ENCODE assay signal across 8 cellular contexts in genomic region chr5:138410996-138411640, GRCh38. TPM values are rescaled to one million over a fixed set of nuclear protein-coding genes. Genes with fewer than 3 reads are reported as not detected.
DNase-seq lines count a peak whose midpoint lies in the region; ATAC-seq, FAIRE-seq and TF ChIP-seq lines count a peak whose summit lies in the region.
"Not testable (repeated sequence)": the region's sequence is repeated elsewhere in the genome, so short reads cannot be mapped to it uniquely, and the experiment has no call there.

No MANE protein-coding gene starts in this region.

- not testable (repeated sequence) for H3K9me3 ChIP-seq in fibroblast of lung (ENCODE audit: control insufficient read depth, insufficient read depth, low read depth, low read length); HepG2 (ENCODE audit: low read length); sigmoid colon

- not testable (repeated sequence) for H3K27me3 Mint-ChIP-seq in T-helper 2 cell treated with Interferon-gamma antibody and Interleukin-4, amounts not matched to agents 5 μg/mL and 100 μg/mL, for 36 hours (ENCODE audit: low read depth); activated naive CD8-positive, alpha-beta T cell treated with anti-CD3 and anti-CD28 coated beads, Interleukin-2, amount 50 U/mL, for 24 hours

- POLR2A ChIA-PET in HepG2 (lab: Yijun Ruan, JAX): not testable (repeated sequence)

- WGBS in HepG2 (ENCODE audit: low lambda C conversion rate): 93% methylated on average over 14 of the region's 14 CpGs
- WGBS in sigmoid colon, 2 donors: 92 to 93% methylated on average over 13 of the region's 14 CpGs

- not testable (repeated sequence) for H3K27me3 ChIP-seq in fibroblast of lung (ENCODE audit: control insufficient read depth, insufficient read depth, low read length); HepG2 (ENCODE audit: control insufficient read depth in 1 of 2, insufficient read depth in 2 of 2, low read length in 2 of 2); sigmoid colon

- not testable (repeated sequence) for H3K4me1 ChIP-seq in fibroblast of lung (ENCODE audit: control insufficient read depth, extremely low read depth, insufficient read depth, low read length); HepG2 (ENCODE audit: insufficient read depth, low read length); sigmoid colon

- H3K4me3 Mint-ChIP-seq in T-helper 2 cell treated with Interferon-gamma antibody and Interleukin-4, amounts not matched to agents 5 μg/mL and 100 μg/mL, for 36 hours; activated naive CD8-positive, alpha-beta T cell treated with anti-CD3 and anti-CD28 coated beads, Interleukin-2, amount 50 U/mL, for 24 hours: not testable (repeated sequence)

- TF ChIP-seq CTCF in GM10266 (IDR thresholded peaks at IDR 0.05; ENCODE audit: control insufficient read depth, insufficient read depth, low read depth, missing control alignments) (peak; percentile 41), fibroblast of lung (conservative IDR thresholded peaks at IDR 0.05 in 1 of 2, IDR thresholded peaks at IDR 0.05 in 1 of 2; ENCODE audit: low read depth in 1 of 2, low read length in 2 of 2) (peak; percentile 47), HepG2 (CRISPR knock-in tag; IDR thresholded peaks at IDR 0.05) (peak; percentile 59), sigmoid colon (IDR thresholded peaks at IDR 0.05) (peak; percentile 16 to 43 (median 33))

- not testable (repeated sequence) for H3K9me3 Mint-ChIP-seq in T-helper 2 cell treated with Interferon-gamma antibody and Interleukin-4, amounts not matched to agents 5 μg/mL and 100 μg/mL, for 36 hours; activated naive CD8-positive, alpha-beta T cell treated with anti-CD3 and anti-CD28 coated beads, Interleukin-2, amount 50 U/mL, for 24 hours

- BruUV-seq in HepG2 (replicated peaks; lab: Mats Ljungman, UMichigan): not testable (repeated sequence)

- not testable (repeated sequence) for ATAC-seq in activated naive CD8-positive, alpha-beta T cell treated with anti-CD3 and anti-CD28 coated beads, Interleukin-2, amount 50 U/mL, for 24 hours; HepG2

- not testable (repeated sequence) for H3K4me2 ChIP-seq in fibroblast of lung (ENCODE audit: extremely low read depth, insufficient read depth, low read length); HepG2 (ENCODE audit: low read depth, low read length)

- H3K4me3 ChIP-seq in fibroblast of lung (replicated peaks in 1 of 4; ENCODE audit: control extremely low read depth in 1 of 4, insufficient read depth in 1 of 4, low read depth in 3 of 4, low read length in 4 of 4); HepG2 (replicated peaks in 1 of 3; ENCODE audit: insufficient read depth in 1 of 3, low read depth in 2 of 3, low read length in 3 of 3); sigmoid colon: not testable (repeated sequence)

- not testable (repeated sequence) for TF ChIP-seq POLR2A in HepG2 (IDR thresholded peaks at IDR 0.05; ENCODE audit: insufficient read depth in 1 of 2, low read depth in 2 of 2, low read length in 2 of 2); sigmoid colon (IDR thresholded peaks at IDR 0.05)

- in situ Hi-C loops in HepG2 (cut with HindIII; ENCODE audit: extremely low pct_ligation_motif_present, low pct_unique_long_range_greater_than_20kb): loop anchor here (25.0 kb wide), 1 partner anchor 224 kb away; the partner anchor contains the start of genes BRD8 and KIF20A

- not testable (repeated sequence) for H3K27ac Mint-ChIP-seq in T-helper 2 cell treated with Interferon-gamma antibody and Interleukin-4, amounts not matched to agents 5 μg/mL and 100 μg/mL, for 36 hours; activated naive CD8-positive, alpha-beta T cell treated with anti-CD3 and anti-CD28 coated beads, Interleukin-2, amount 50 U/mL, for 24 hours

- not testable (repeated sequence) for H3K4me1 Mint-ChIP-seq in T-helper 2 cell treated with Interferon-gamma antibody and Interleukin-4, amounts not matched to agents 5 μg/mL and 100 μg/mL, for 36 hours (ENCODE audit: low read depth); activated naive CD8-positive, alpha-beta T cell treated with anti-CD3 and anti-CD28 coated beads, Interleukin-2, amount 50 U/mL, for 24 hours

- not testable (repeated sequence) for FAIRE-seq in HepG2 (lab: Jason Lieb, UNC)

- intact Hi-C loops in HepG2 (cut with micrococcal nuclease; ENCODE audit: unreplicated experiment); sigmoid colon (cut with DNase I): not testable (repeated sequence)

- not testable (repeated sequence) for TF ChIP-seq RAD21 in HepG2 (CRISPR knock-in tag; IDR thresholded peaks at IDR 0.05)

- not testable (repeated sequence) for H3K79me2 ChIP-seq in fibroblast of lung (ENCODE audit: control insufficient read depth, insufficient read depth, low read length); HepG2 (ENCODE audit: insufficient read depth, low read length)

- CTCF ChIA-PET in HepG2 (lab: Yijun Ruan, JAX; ENCODE audit: low intra/inter-chr PET ratio, low total read pairs): interaction anchor here (0.8 kb wide), 1 partner anchor 58 kb away, joined by 3 read pairs; the partner anchor contains the start of gene KDM3B

- H4K20me1 ChIP-seq in fibroblast of lung (ENCODE audit: control insufficient read depth, extremely low read depth, insufficient read depth, low read length); HepG2 (ENCODE audit: insufficient read depth, low read length): not testable (repeated sequence)

- not testable (repeated sequence) for H3K27ac ChIP-seq in fibroblast of lung (ENCODE audit: insufficient read depth, low read length); HepG2 (ENCODE audit: extremely low read length, insufficient read depth, low read length); sigmoid colon

- DNase-seq in A172 (ENCODE audit: low spot score) (peak; percentile 59), NCI-H1105 treated with DMSO at 0.1 percent for 48 hours (lab: John Stamatoyannopoulos, UW) (peak; percentile 3), fibroblast of lung (ENCODE audit: low read depth in 2 of 2) (peak; percentile 27 to 28), HepG2 (ENCODE audit: low spot score) (peak; percentile 12)
- DNase-seq in GM10266 (ENCODE audit: extremely low spot score); sigmoid colon: not testable (repeated sequence)
- peak; percentile 9 for DNase-seq in T-helper 2 cell treated with Interferon-gamma antibody and Interleukin-4, amounts not matched to agents 5 μg/mL and 100 μg/mL, for 36 hours (ENCODE audit: low spot score)
- DNase-seq in activated naive CD8-positive, alpha-beta T cell treated with anti-CD3 and anti-CD28 coated beads, Interleukin-2, amount 50 U/mL, for 24 hours: peak; percentile 25

- not testable (repeated sequence) for H2AFZ ChIP-seq in fibroblast of lung (ENCODE audit: low read length); HepG2 (ENCODE audit: low read length)

- not testable (repeated sequence) for H3K36me3 ChIP-seq in fibroblast of lung (ENCODE audit: control insufficient read depth, insufficient read depth, low read length)
- H3K36me3 ChIP-seq in HepG2 (replicated peaks in 1 of 2; ENCODE audit: control insufficient read depth in 1 of 2, insufficient read depth in 2 of 2, low read length in 2 of 2) (peaks cover 8 to 29% of the 10 kb centered on the region in 2 experiments; a peak in 4 of 5 replicates), sigmoid colon (peaks cover 9 to 70% (median 22%) of the 10 kb centered on the region in 4 donors)

- not testable (repeated sequence) for TF ChIP-seq EP300 in HepG2 (IDR thresholded peaks at IDR 0.05; ENCODE audit: low read depth in 2 of 2, low read length in 2 of 2); HepG2 (CRISPR knock-in tag; IDR thresholded peaks at IDR 0.05; ENCODE audit: borderline replicate concordance); sigmoid colon (IDR thresholded peaks at IDR 0.05)

- H3K9ac ChIP-seq in fibroblast of lung (ENCODE audit: insufficient read depth, low read length); HepG2 (ENCODE audit: insufficient read depth, low read depth, low read length): not testable (repeated sequence)

- peaks cover 42% of the 10 kb centered on the region for H3K36me3 Mint-ChIP-seq in T-helper 2 cell treated with Interferon-gamma antibody and Interleukin-4, amounts not matched to agents 5 μg/mL and 100 μg/mL, for 36 hours (ENCODE audit: low read depth)
- peaks cover 24% of the 10 kb centered on the region for H3K36me3 Mint-ChIP-seq in activated naive CD8-positive, alpha-beta T cell treated with anti-CD3 and anti-CD28 coated beads, Interleukin-2, amount 50 U/mL, for 24 hours (ENCODE audit: low read depth)

RNA-seq across cellular contexts. Expression of gene REEP2, which starts 27.7 kb away (rescaled TPM):
- 37.7 and 43.5 TPM in 2 replicates for total RNA-seq in A172 (2014; rRNA removed; shearing (Covaris generic))
- total RNA-seq in fibroblast of lung (5.9 and 14.4 TPM in 2 replicates), HepG2 (2016; rRNA removed; fragmentation: Illumina TruSeq; extraction: Trizol) (3.8 and 5.3 TPM in 2 replicates), sigmoid colon (10 to 100 TPM in 3 of 4 donors, 1 to 10 TPM in 1; 7.7 to 24.6 (median 14.8) TPM)
- polyA plus RNA-seq in fibroblast of lung (6.1 and 17.7 TPM in 2 replicates), HepG2 (2011; rRNA removed) (7.8 and 9.2 TPM in 2 replicates), sigmoid colon (1 to 10 TPM in 2 of 3 donors, under 1 TPM in 1; 0.92 to 4.8 (median 3.7) TPM)
- 10.3 and 24.5 TPM in 2 replicates for polyA plus RNA-seq in fibroblast of lung (2012)
- 22.1 and 98.6 TPM in 2 replicates for polyA minus RNA-seq in fibroblast of lung (ENCODE audit: low replicate concordance)
- 9.0 and 9.4 TPM in 2 replicates for total RNA-seq in HepG2 (2016; cell fraction: cytosol; rRNA removed; fragmentation: Illumina TruSeq; extraction: Trizol; ENCODE audit: low read depth)
- 3.9 and 5.8 TPM in 2 replicates for total RNA-seq in HepG2 (2016; cell fraction: insoluble cytoplasmic fraction; rRNA removed; fragmentation: Illumina TruSeq; extraction: Trizol)
- total RNA-seq in HepG2 (2016; cell fraction: membrane; rRNA removed; fragmentation: Illumina TruSeq; extraction: Trizol): 14.7 TPM in 2 replicates
- total RNA-seq in HepG2 (2016; cell fraction: nucleus; rRNA removed; fragmentation: Illumina TruSeq; extraction: Trizol): 3.5 and 4.5 TPM in 2 replicates
- polyA plus RNA-seq in HepG2 (2011; cell fraction: cytosol; rRNA removed): 6.4 and 8.0 TPM in 2 replicates
- polyA plus RNA-seq in HepG2 (2011; cell fraction: nucleus; rRNA removed): 11.6 and 14.0 TPM in 2 replicates
- polyA plus RNA-seq in HepG2 (2012): 6.1 and 6.7 TPM in 2 replicates
- polyA plus RNA-seq in HepG2 (2016; cell fraction: cytosol; fragmentation: Illumina TruSeq; extraction: Trizol; ENCODE audit: low read depth): 19.5 and 20.0 TPM in 2 replicates
- polyA plus RNA-seq in HepG2 (2016; cell fraction: insoluble cytoplasmic fraction; fragmentation: Illumina TruSeq; extraction: Trizol; ENCODE audit: low read depth): 6.3 and 6.4 TPM in 2 replicates
- polyA plus RNA-seq in HepG2 (2016; cell fraction: membrane; fragmentation: Illumina TruSeq; extraction: Trizol; ENCODE audit: low read depth): 24.8 and 25.5 TPM in 2 replicates
- 14.2 and 15.5 TPM in 2 replicates for polyA plus RNA-seq in HepG2 (2016; cell fraction: nucleus; fragmentation: Illumina TruSeq; extraction: Trizol; ENCODE audit: insufficient read depth, low read depth)
- 11.3 TPM in 1 of 2 replicates, not detected in the other for polyA minus RNA-seq in HepG2 (2011; rRNA and poly(A)+ RNA removed; ENCODE audit: low replicate concordance)
- 4.0 and 5.3 TPM in 2 replicates for polyA minus RNA-seq in HepG2 (2011; cell fraction: cytosol; rRNA and poly(A)+ RNA removed)
- polyA minus RNA-seq in HepG2 (2011; cell fraction: nucleus; rRNA and poly(A)+ RNA removed): 3.1 and 6.0 TPM in 2 replicates

RNA-seq across cellular contexts. Expression of gene EGR1, which starts 54.2 kb away (rescaled TPM):
- total RNA-seq in A172 (2014; rRNA removed; shearing (Covaris generic)): 2.6 and 4.3 TPM in 2 replicates
- 7.2 and 8.8 TPM in 2 replicates for total RNA-seq in fibroblast of lung
- polyA plus RNA-seq in fibroblast of lung: 5.8 and 50.9 TPM in 2 replicates
- 30.1 and 144 TPM in 2 replicates for polyA plus RNA-seq in fibroblast of lung (2012)
- 49.5 and 146 TPM in 2 replicates for polyA minus RNA-seq in fibroblast of lung (ENCODE audit: low replicate concordance)
- 4.5 and 5.6 TPM in 2 replicates for total RNA-seq in HepG2 (2016; rRNA removed; fragmentation: Illumina TruSeq; extraction: Trizol)
- total RNA-seq in HepG2 (2016; cell fraction: cytosol; rRNA removed; fragmentation: Illumina TruSeq; extraction: Trizol; ENCODE audit: low read depth): 1.2 and 1.5 TPM in 2 replicates
- 3.9 and 5.3 TPM in 2 replicates for total RNA-seq in HepG2 (2016; cell fraction: insoluble cytoplasmic fraction; rRNA removed; fragmentation: Illumina TruSeq; extraction: Trizol)
- 6.1 and 7.2 TPM in 2 replicates for total RNA-seq in HepG2 (2016; cell fraction: membrane; rRNA removed; fragmentation: Illumina TruSeq; extraction: Trizol)
- total RNA-seq in HepG2 (2016; cell fraction: nucleus; rRNA removed; fragmentation: Illumina TruSeq; extraction: Trizol): 12.2 and 14.1 TPM in 2 replicates
- 4.1 and 6.0 TPM in 2 replicates for polyA plus RNA-seq in HepG2 (2011; rRNA removed)
- polyA plus RNA-seq in HepG2 (2011; cell fraction: cytosol; rRNA removed): 3.2 TPM in 2 replicates
- 15.1 and 28.0 TPM in 2 replicates for polyA plus RNA-seq in HepG2 (2011; cell fraction: nucleus; rRNA removed)
- 8.0 and 12.9 TPM in 2 replicates for polyA plus RNA-seq in HepG2 (2012)
- polyA plus RNA-seq in HepG2 (2016; cell fraction: cytosol; fragmentation: Illumina TruSeq; extraction: Trizol; ENCODE audit: low read depth): 7.1 and 8.0 TPM in 2 replicates
- polyA plus RNA-seq in HepG2 (2016; cell fraction: insoluble cytoplasmic fraction; fragmentation: Illumina TruSeq; extraction: Trizol; ENCODE audit: low read depth): 24.2 and 37.9 TPM in 2 replicates
- polyA plus RNA-seq in HepG2 (2016; cell fraction: membrane; fragmentation: Illumina TruSeq; extraction: Trizol; ENCODE audit: low read depth): 26.2 and 30.0 TPM in 2 replicates
- polyA plus RNA-seq in HepG2 (2016; cell fraction: nucleus; fragmentation: Illumina TruSeq; extraction: Trizol; ENCODE audit: insufficient read depth, low read depth): 86.2 and 90.3 TPM in 2 replicates
- 0.91 and 8.0 TPM in 2 replicates for polyA minus RNA-seq in HepG2 (2011; rRNA and poly(A)+ RNA removed; ENCODE audit: low replicate concordance)
- 7.8 and 10.3 TPM in 2 replicates for polyA minus RNA-seq in HepG2 (2011; cell fraction: cytosol; rRNA and poly(A)+ RNA removed)
- 5.7 and 14.2 TPM in 2 replicates for polyA minus RNA-seq in HepG2 (2011; cell fraction: nucleus; rRNA and poly(A)+ RNA removed)
- 100 to 1,000 TPM in 1 of 4 donors, 10 to 100 TPM in 3; 18.5 to 146 (median 62.0) TPM for total RNA-seq in sigmoid colon
- polyA plus RNA-seq in sigmoid colon: 10 to 100 TPM; 17.6 to 85.0 (median 69.1) TPM

RNA-seq across cellular contexts. Expression of gene KDM3B, which starts 58.6 kb away (rescaled TPM):
- total RNA-seq in A172 (2014; rRNA removed; shearing (Covaris generic)): 45.5 and 50.5 TPM in 2 replicates
- 39.8 and 49.4 TPM in 2 replicates for total RNA-seq in fibroblast of lung
- 23.6 and 25.7 TPM in 2 replicates for polyA plus RNA-seq in fibroblast of lung
- polyA plus RNA-seq in fibroblast of lung (2012): 20.6 and 22.3 TPM in 2 replicates
- 24.1 and 25.7 TPM in 2 replicates for polyA minus RNA-seq in fibroblast of lung (ENCODE audit: low replicate concordance)
- 34.3 and 47.7 TPM in 2 replicates for total RNA-seq in HepG2 (2016; rRNA removed; fragmentation: Illumina TruSeq; extraction: Trizol)
- 7.3 and 7.5 TPM in 2 replicates for total RNA-seq in HepG2 (2016; cell fraction: cytosol; rRNA removed; fragmentation: Illumina TruSeq; extraction: Trizol; ENCODE audit: low read depth)
- total RNA-seq in HepG2 (2016; cell fraction: insoluble cytoplasmic fraction; rRNA removed; fragmentation: Illumina TruSeq; extraction: Trizol): 33.7 and 41.7 TPM in 2 replicates
- 14.6 and 15.4 TPM in 2 replicates for total RNA-seq in HepG2 (2016; cell fraction: membrane; rRNA removed; fragmentation: Illumina TruSeq; extraction: Trizol)
- 31.3 and 31.9 TPM in 2 replicates for total RNA-seq in HepG2 (2016; cell fraction: nucleus; rRNA removed; fragmentation: Illumina TruSeq; extraction: Trizol)
- polyA plus RNA-seq in HepG2 (2011; rRNA removed): 19.6 and 19.7 TPM in 2 replicates
- 9.2 and 12.1 TPM in 2 replicates for polyA plus RNA-seq in HepG2 (2011; cell fraction: cytosol; rRNA removed)
- 20.4 and 21.1 TPM in 2 replicates for polyA plus RNA-seq in HepG2 (2011; cell fraction: nucleus; rRNA removed)
- polyA plus RNA-seq in HepG2 (2012): 21.2 and 24.4 TPM in 2 replicates
- polyA plus RNA-seq in HepG2 (2016; cell fraction: cytosol; fragmentation: Illumina TruSeq; extraction: Trizol; ENCODE audit: low read depth): 1.5 TPM in 2 replicates
- polyA plus RNA-seq in HepG2 (2016; cell fraction: insoluble cytoplasmic fraction; fragmentation: Illumina TruSeq; extraction: Trizol; ENCODE audit: low read depth): 35.2 and 38.8 TPM in 2 replicates
- polyA plus RNA-seq in HepG2 (2016; cell fraction: membrane; fragmentation: Illumina TruSeq; extraction: Trizol; ENCODE audit: low read depth): 5.1 and 6.0 TPM in 2 replicates
- polyA plus RNA-seq in HepG2 (2016; cell fraction: nucleus; fragmentation: Illumina TruSeq; extraction: Trizol; ENCODE audit: insufficient read depth, low read depth): 43.2 and 50.0 TPM in 2 replicates
- 32.4 and 40.8 TPM in 2 replicates for polyA minus RNA-seq in HepG2 (2011; rRNA and poly(A)+ RNA removed; ENCODE audit: low replicate concordance)
- polyA minus RNA-seq in HepG2 (2011; cell fraction: cytosol; rRNA and poly(A)+ RNA removed): 26.1 and 30.4 TPM in 2 replicates
- 37.2 and 39.4 TPM in 2 replicates for polyA minus RNA-seq in HepG2 (2011; cell fraction: nucleus; rRNA and poly(A)+ RNA removed)
- 10 to 100 TPM; 54.8 to 69.6 (median 55.8) TPM for total RNA-seq in sigmoid colon
- 10 to 100 TPM; 16.2 to 32.2 (median 17.8) TPM for polyA plus RNA-seq in sigmoid colon
